In genomic region chr9:108786756-108787663, GRCh38 we compare ENCODE assay signal across 10 cellular contexts.
DNase-seq lines count a peak whose midpoint lies in the region; ATAC-seq and TF ChIP-seq lines count a peak whose summit lies in the region.
"Had no signal": no experiment of that assay in that cellular context is flagged by ENCODE, and none has a peak within 500 bp of the region (broad histone marks: within the 10 kb centered on the region; RNA-seq: fewer than 3 reads in every experiment).

No MANE protein-coding gene starts in this region.

- no peaks in the 10 kb centered on the region for H3K27me3 ChIP-seq in prostate gland (replicated peaks; ENCODE audit: insufficient read depth)
- no peaks in the 10 kb centered on the region for H3K27me3 ChIP-seq in tibial artery

- peak; percentile 91 for ATAC-seq in esophagus mucosa
- ATAC-seq in GM21619 (IDR thresholded peaks at IDR 0.05; ENCODE audit: unreplicated experiment) = no peak
- ATAC-seq: HepG2 had no signal

- TF ChIP-seq POLR2A in prostate gland (IDR thresholded peaks at IDR 0.05) = no peak

- H3K4me1 ChIP-seq in prostate gland (replicated peaks) = no peaks in the 10 kb centered on the region
- H3K4me1 ChIP-seq in tibial artery = peaks cover 0 to 18% (median 3%) of the 10 kb centered on the region in 4 donors

- intact Hi-C loops in prostate gland (cut with DNase I) = no loop called here
- intact Hi-C loops in tibial artery (cut with DNase I; ENCODE audit: low total_unique reads) = no loop called here

- no peak for TF ChIP-seq CTCF in prostate gland (IDR thresholded peaks at IDR 0.05)
- no peak for TF ChIP-seq CTCF in tibial artery (IDR thresholded peaks at IDR 0.05)

- H3K9me3 ChIP-seq in prostate gland (no peaks in the 10 kb centered on the region), tibial artery (peaks cover 0 to 7% (median 0%) of the 10 kb centered on the region in 3 donors)

- H3K36me3 ChIP-seq in prostate gland = no peaks in the 10 kb centered on the region
- no peaks in the 10 kb centered on the region for H3K36me3 ChIP-seq in tibial artery

- WGBS in prostate gland = 28% methylated on average over 5 of the region's 5 CpGs

- H3K4me3 ChIP-seq in prostate gland = no peak overlapping the region
- no peak overlapping the region for H3K4me3 ChIP-seq in tibial artery

- H3K27ac ChIP-seq in prostate gland = no peak overlapping the region
- H3K27ac ChIP-seq in tibial artery = no peak overlapping the region

- DNase-seq in ELR (ENCODE audit: low read depth) = peak; percentile 35
- peak; percentile 61 to 93 for DNase-seq in NCI-H524 (lab: John Stamatoyannopoulos, UW)
- peak; percentile 12 for DNase-seq in prostate gland (ENCODE audit: low spot score)
- no peak for DNase-seq in tibial artery
- no peak for DNase-seq in NCI-H748 treated with DMSO at 0.1 percent for 48 hours (lab: John Stamatoyannopoulos, UW)
- DNase-seq in activated effector memory CD4-positive, alpha-beta T cell treated with Interleukin-2 at 50 U/mL for 16 hours = no peak
- DNase-seq: effector CD4-positive, alpha-beta T cell had no signal

Comparison
In these comparisons a context has a peak if more than half of its experiments do, and no peak if none do; other contexts are left out.
1. DNase-seq: peak in ELR (single experiment), NCI-H524 (2 of 2) and prostate gland (single experiment); none in tibial artery (0 of 2), NCI-H748 treated with DMSO at 0.1 percent for 48 hours (single experiment) and activated effector memory CD4-positive, alpha-beta T cell treated with Interleukin-2 at 50 U/mL for 16 hours (single experiment).